In genomic region chr7:33108931-33109757, GRCh38 we compare ENCODE assay signal across 1 cellular context.
A peak's percentile ranks its signal among the peaks of the same experiment; 100 is the strongest.
TF ChIP-seq lines count a peak whose summit lies in the region.

RP9 (minus strand) TSS chr7:33109404; CDS start chr7:33109372, 32 bp downstream.

TF ChIP-seq in HepG2, 621 proteins besides CTCF, POLR2A, EP300 and RAD21 (continued from another document and continues in another):
- peak; percentile 36; the same call in 1 of the 2 replicates for TF ChIP-seq SMYD3 (CRISPR knock-in tag; IDR thresholded peaks at IDR 0.05)
- TF ChIP-seq RNF2 (conservative IDR thresholded peaks at IDR 0.05; ENCODE audit: low read depth): no peak
- TF ChIP-seq PCBP2 (optimal IDR thresholded peaks at IDR 0.05; ENCODE audit: low read depth, low read length, poor library complexity, severe bottlenecking): no peak
- no peak for TF ChIP-seq ZNF75D (CRISPR knock-in tag; IDR thresholded peaks at IDR 0.05; ENCODE audit: borderline replicate concordance)
- TF ChIP-seq SIN3B (IDR thresholded peaks at IDR 0.05; ENCODE audit: low read length): no peak
- no peak for TF ChIP-seq ZNF333 (CRISPR knock-in tag; IDR thresholded peaks at IDR 0.05; ENCODE audit: borderline replicate concordance)
- TF ChIP-seq TOPORS (CRISPR knock-in tag; IDR thresholded peaks at IDR 0.05): peak; percentile 80
- no peak; the same call in 1 of the 2 replicates for TF ChIP-seq PAX8 (CRISPR knock-in tag; IDR thresholded peaks at IDR 0.05; ENCODE audit: borderline replicate concordance)
- TF ChIP-seq POLR2AphosphoS5 (IDR thresholded peaks at IDR 0.05; ENCODE audit: low read depth, low read length): no peak; the same call in 1 of the 2 replicates
- TF ChIP-seq, protein P1, sequence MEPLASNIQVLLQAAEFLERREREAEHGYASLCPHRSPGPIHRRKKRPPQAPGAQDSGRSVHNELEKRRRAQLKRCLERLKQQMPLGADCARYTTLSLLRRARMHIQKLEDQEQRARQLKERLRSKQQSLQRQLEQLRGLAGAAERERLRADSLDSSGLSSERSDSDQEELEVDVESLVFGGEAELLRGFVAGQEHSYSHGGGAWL (CRISPR knock-in tag; IDR thresholded peaks at IDR 0.05): no peak
- peak; percentile 72 for TF ChIP-seq ZNF687 (CRISPR knock-in tag; IDR thresholded peaks at IDR 0.05)
- TF ChIP-seq, protein P2, sequence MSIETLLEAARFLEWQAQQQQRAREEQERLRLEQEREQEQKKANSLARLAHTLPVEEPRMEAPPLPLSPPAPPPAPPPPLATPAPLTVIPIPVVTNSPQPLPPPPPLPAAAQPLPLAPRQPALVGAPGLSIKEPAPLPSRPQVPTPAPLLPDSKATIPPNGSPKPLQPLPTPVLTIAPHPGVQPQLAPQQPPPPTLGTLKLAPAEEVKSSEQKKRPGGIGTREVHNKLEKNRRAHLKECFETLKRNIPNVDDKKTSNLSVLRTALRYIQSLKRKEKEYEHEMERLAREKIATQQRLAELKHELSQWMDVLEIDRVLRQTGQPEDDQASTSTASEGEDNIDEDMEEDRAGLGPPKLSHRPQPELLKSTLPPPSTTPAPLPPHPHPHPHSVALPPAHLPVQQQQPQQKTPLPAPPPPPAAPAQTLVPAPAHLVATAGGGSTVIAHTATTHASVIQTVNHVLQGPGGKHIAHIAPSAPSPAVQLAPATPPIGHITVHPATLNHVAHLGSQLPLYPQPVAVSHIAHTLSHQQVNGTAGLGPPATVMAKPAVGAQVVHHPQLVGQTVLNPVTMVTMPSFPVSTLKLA (IDR thresholded peaks at IDR 0.05): no peak
- TF ChIP-seq HNRNPK (IDR thresholded peaks at IDR 0.05; ENCODE audit: low read depth, low read length, poor library complexity, severe bottlenecking): no peak
- TF ChIP-seq ZKSCAN8 (CRISPR knock-in tag; IDR thresholded peaks at IDR 0.05; ENCODE audit: borderline replicate concordance): no peak
- TF ChIP-seq ZNF672 (CRISPR knock-in tag; IDR thresholded peaks at IDR 0.05): no peak
- no peak for TF ChIP-seq NBN (conservative IDR thresholded peaks at IDR 0.05)
- TF ChIP-seq, protein P3, sequence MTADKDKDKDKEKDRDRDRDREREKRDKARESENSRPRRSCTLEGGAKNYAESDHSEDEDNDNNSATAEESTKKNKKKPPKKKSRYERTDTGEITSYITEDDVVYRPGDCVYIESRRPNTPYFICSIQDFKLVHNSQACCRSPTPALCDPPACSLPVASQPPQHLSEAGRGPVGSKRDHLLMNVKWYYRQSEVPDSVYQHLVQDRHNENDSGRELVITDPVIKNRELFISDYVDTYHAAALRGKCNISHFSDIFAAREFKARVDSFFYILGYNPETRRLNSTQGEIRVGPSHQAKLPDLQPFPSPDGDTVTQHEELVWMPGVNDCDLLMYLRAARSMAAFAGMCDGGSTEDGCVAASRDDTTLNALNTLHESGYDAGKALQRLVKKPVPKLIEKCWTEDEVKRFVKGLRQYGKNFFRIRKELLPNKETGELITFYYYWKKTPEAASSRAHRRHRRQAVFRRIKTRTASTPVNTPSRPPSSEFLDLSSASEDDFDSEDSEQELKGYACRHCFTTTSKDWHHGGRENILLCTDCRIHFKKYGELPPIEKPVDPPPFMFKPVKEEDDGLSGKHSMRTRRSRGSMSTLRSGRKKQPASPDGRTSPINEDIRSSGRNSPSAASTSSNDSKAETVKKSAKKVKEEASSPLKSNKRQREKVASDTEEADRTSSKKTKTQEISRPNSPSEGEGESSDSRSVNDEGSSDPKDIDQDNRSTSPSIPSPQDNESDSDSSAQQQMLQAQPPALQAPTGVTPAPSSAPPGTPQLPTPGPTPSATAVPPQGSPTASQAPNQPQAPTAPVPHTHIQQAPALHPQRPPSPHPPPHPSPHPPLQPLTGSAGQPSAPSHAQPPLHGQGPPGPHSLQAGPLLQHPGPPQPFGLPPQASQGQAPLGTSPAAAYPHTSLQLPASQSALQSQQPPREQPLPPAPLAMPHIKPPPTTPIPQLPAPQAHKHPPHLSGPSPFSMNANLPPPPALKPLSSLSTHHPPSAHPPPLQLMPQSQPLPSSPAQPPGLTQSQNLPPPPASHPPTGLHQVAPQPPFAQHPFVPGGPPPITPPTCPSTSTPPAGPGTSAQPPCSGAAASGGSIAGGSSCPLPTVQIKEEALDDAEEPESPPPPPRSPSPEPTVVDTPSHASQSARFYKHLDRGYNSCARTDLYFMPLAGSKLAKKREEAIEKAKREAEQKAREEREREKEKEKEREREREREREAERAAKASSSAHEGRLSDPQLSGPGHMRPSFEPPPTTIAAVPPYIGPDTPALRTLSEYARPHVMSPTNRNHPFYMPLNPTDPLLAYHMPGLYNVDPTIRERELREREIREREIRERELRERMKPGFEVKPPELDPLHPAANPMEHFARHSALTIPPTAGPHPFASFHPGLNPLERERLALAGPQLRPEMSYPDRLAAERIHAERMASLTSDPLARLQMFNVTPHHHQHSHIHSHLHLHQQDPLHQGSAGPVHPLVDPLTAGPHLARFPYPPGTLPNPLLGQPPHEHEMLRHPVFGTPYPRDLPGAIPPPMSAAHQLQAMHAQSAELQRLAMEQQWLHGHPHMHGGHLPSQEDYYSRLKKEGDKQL (CRISPR knock-in tag; IDR thresholded peaks at IDR 0.05; ENCODE audit: low read depth): no peak
- no peak for TF ChIP-seq MATR3 (CRISPR knock-in tag; IDR thresholded peaks at IDR 0.05)
- TF ChIP-seq CREB1 (IDR thresholded peaks at IDR 0.05): no peak
- TF ChIP-seq CREB1 (CRISPR knock-in tag; IDR thresholded peaks at IDR 0.05): no peak
- TF ChIP-seq KDM5A (IDR thresholded peaks at IDR 0.05; ENCODE audit: borderline replicate concordance, low read length): peak; percentile 42; the same call in 1 of the 2 replicates
- no peak for TF ChIP-seq CSRNP1 (CRISPR knock-in tag; IDR thresholded peaks at IDR 0.05)
- no peak for TF ChIP-seq EHMT2 (IDR thresholded peaks at IDR 0.05; ENCODE audit: borderline replicate concordance, low read depth, low read length)
- TF ChIP-seq ZNF776 (CRISPR knock-in tag; IDR thresholded peaks at IDR 0.05): no peak; the same call in 1 of the 2 replicates
- TF ChIP-seq ZNF382 (CRISPR knock-in tag; IDR thresholded peaks at IDR 0.05; ENCODE audit: borderline replicate concordance): no peak
- no peak for TF ChIP-seq MXD4 (CRISPR knock-in tag; IDR thresholded peaks at IDR 0.05)
- no peak for TF ChIP-seq CAMTA2 (CRISPR knock-in tag; IDR thresholded peaks at IDR 0.05; ENCODE audit: borderline replicate concordance)
- no peak for TF ChIP-seq HNRNPL (IDR thresholded peaks at IDR 0.05; ENCODE audit: low read depth, low read length)
- TF ChIP-seq ZNF670 (CRISPR knock-in tag; IDR thresholded peaks at IDR 0.05; ENCODE audit: borderline replicate concordance): no peak
- TF ChIP-seq POGK (CRISPR knock-in tag; conservative IDR thresholded peaks at IDR 0.05): no peak; the same call in 1 of the 2 replicates
- peak; percentile 19; the same call in 1 of the 2 replicates for TF ChIP-seq ZSCAN31 (CRISPR knock-in tag; IDR thresholded peaks at IDR 0.05; ENCODE audit: low read depth)
- TF ChIP-seq, protein P4, sequence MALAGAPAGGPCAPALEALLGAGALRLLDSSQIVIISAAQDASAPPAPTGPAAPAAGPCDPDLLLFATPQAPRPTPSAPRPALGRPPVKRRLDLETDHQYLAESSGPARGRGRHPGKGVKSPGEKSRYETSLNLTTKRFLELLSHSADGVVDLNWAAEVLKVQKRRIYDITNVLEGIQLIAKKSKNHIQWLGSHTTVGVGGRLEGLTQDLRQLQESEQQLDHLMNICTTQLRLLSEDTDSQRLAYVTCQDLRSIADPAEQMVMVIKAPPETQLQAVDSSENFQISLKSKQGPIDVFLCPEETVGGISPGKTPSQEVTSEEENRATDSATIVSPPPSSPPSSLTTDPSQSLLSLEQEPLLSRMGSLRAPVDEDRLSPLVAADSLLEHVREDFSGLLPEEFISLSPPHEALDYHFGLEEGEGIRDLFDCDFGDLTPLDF (CRISPR knock-in tag; IDR thresholded peaks at IDR 0.05): 0 out of 2 replicates have a peak, but pooled peaks have one; percentile 44
- TF ChIP-seq ZSCAN29 (CRISPR knock-in tag; conservative IDR thresholded peaks at IDR 0.05): no peak
- peak; percentile 38; the same call in 1 of the 2 replicates for TF ChIP-seq BRD4 (CRISPR knock-in tag; IDR thresholded peaks at IDR 0.05)
- TF ChIP-seq NONO (IDR thresholded peaks at IDR 0.05): no peak
- TF ChIP-seq NONO (CRISPR knock-in tag; conservative IDR thresholded peaks at IDR 0.05): no peak
- TF ChIP-seq POLR2G (IDR thresholded peaks at IDR 0.05; ENCODE audit: low read depth, low read length): peak; percentile 68
- peak; percentile 46; the same call in 1 of the 2 replicates for TF ChIP-seq SPEN (CRISPR knock-in tag; IDR thresholded peaks at IDR 0.05; ENCODE audit: low read depth)
- no peak for TF ChIP-seq JDP2 (CRISPR knock-in tag; IDR thresholded peaks at IDR 0.05; ENCODE audit: borderline replicate concordance)
- TF ChIP-seq ZNF792 (CRISPR knock-in tag; IDR thresholded peaks at IDR 0.05): no peak
- TF ChIP-seq ZNF605 (CRISPR knock-in tag; IDR thresholded peaks at IDR 0.05): no peak
- TF ChIP-seq ZFP36 (IDR thresholded peaks at IDR 0.05; ENCODE audit: borderline replicate concordance, low read depth, low read length, partially characterized antibody): no peak
- no peak for TF ChIP-seq HDAC6 (IDR thresholded peaks at IDR 0.05; ENCODE audit: low read depth, low read length)
- TF ChIP-seq ZNF841 (CRISPR knock-in tag; IDR thresholded peaks at IDR 0.05; ENCODE audit: borderline replicate concordance): no peak
- TF ChIP-seq ZNF510 (CRISPR knock-in tag; IDR thresholded peaks at IDR 0.05; ENCODE audit: low read depth): no peak
- TF ChIP-seq KLF13 (CRISPR knock-in tag; IDR thresholded peaks at IDR 0.05): no peak
- no peak for TF ChIP-seq JUNB (CRISPR knock-in tag; IDR thresholded peaks at IDR 0.05; ENCODE audit: borderline replicate concordance)
